Comparison of ENCODE assay signal across 23 cellular contexts in genomic region chr13:43265028-43265427, GRCh38.
DNase-seq lines count a peak whose midpoint lies in the region; ATAC-seq, FAIRE-seq and TF ChIP-seq lines count a peak whose summit lies in the region.
"Had no signal": no experiment of that assay in that cellular context is flagged by ENCODE, and none has a peak within 500 bp of the region (broad histone marks: within the 10 kb centered on the region; RNA-seq: fewer than 3 reads in every experiment).

No MANE protein-coding gene starts in this region.

- H3K9me3 ChIP-seq in SK-N-SH (no peaks in the 10 kb centered on the region), GM12878 (replicated peaks; ENCODE audit: control insufficient read depth, insufficient read depth, low read length) (no peaks in the 10 kb centered on the region), esophagus muscularis mucosa (no peaks in the 10 kb centered on the region), H9 (ENCODE audit: control insufficient read depth, low read depth, low read length) (no peaks in the 10 kb centered on the region)
- H3K9me3 ChIP-seq: BLaER1, Caco-2 had no signal

- TF ChIP-seq POLR2A in GM12878 (IDR thresholded peaks at IDR 0.05; ENCODE audit: low read depth, low read length) (no peak), esophagus muscularis mucosa (IDR thresholded peaks at IDR 0.05; ENCODE audit: low read depth) (no peak)

- H3T11ph ChIP-seq in H9 (ENCODE audit: low read length) = no peak overlapping the region

- H2BK15ac ChIP-seq in H9 (ENCODE audit: low read depth, low read length) = no peak overlapping the region

- no peak overlapping the region for H3K56ac ChIP-seq in H9 (ENCODE audit: insufficient read length, low read depth, low read length)

- H3K36me3 Mint-ChIP-seq in H9 (ENCODE audit: insufficient read depth in 1 of 3, low read depth in 3 of 3) = no peaks in the 10 kb centered on the region
- H3K36me3 Mint-ChIP-seq: CD4-positive, CD25-positive, alpha-beta regulatory T cell; CD8-positive, alpha-beta T cell had no signal

- H3K27me3 ChIP-seq in SK-N-SH (ENCODE audit: insufficient read depth) = no peaks in the 10 kb centered on the region
- H3K27me3 ChIP-seq in GM12878 (replicated peaks in 1 of 2; ENCODE audit: control insufficient read depth in 2 of 2, insufficient read depth in 2 of 2, low read length in 1 of 2) = no peaks in the 10 kb centered on the region
- H3K27me3 ChIP-seq in esophagus muscularis mucosa = no peaks in the 10 kb centered on the region
- H3K27me3 ChIP-seq in H9 (ENCODE audit: insufficient read depth, low read length) = no peaks in the 10 kb centered on the region
- H3K27me3 ChIP-seq: BLaER1 had no signal

- TF ChIP-seq CTCF in SK-N-SH (IDR thresholded peaks at IDR 0.05) (no peak), GM12878 (IDR thresholded peaks at IDR 0.05 in 2 of 3, conservative IDR thresholded peaks at IDR 0.05 in 1 of 3; ENCODE audit: control insufficient read depth in 2 of 3, extremely low read depth in 1 of 3, insufficient read depth in 1 of 3, low read depth in 3 of 3, low read length in 3 of 3) (no peak), esophagus muscularis mucosa (IDR thresholded peaks at IDR 0.05) (no peak), H9 (conservative IDR thresholded peaks at IDR 0.05) (no peak)

- H3K27ac ChIP-seq in SK-N-SH (ENCODE audit: low read depth in 2 of 2, low read length in 1 of 2) (peak overlapping the region in 1 of 2 experiments; percentile 9; a peak in 1 of 4 replicates), GM12878 (ENCODE audit: control insufficient read depth, insufficient read depth) (no peak overlapping the region), esophagus muscularis mucosa (replicated peaks in 1 of 4) (no peak overlapping the region), H9 (ENCODE audit: insufficient read length, low read depth, low read length) (no peak overlapping the region)
- H3K27ac ChIP-seq: 22Rv1, BLaER1, C4-2B, GM23248 had no signal

- ATAC-seq in SK-N-SH treated with all-trans-retinoic acid at 6 μM for 48 hours (no peak), GM12878 (no peak), HG02759 (IDR thresholded peaks at IDR 0.05; ENCODE audit: unreplicated experiment) (no peak)
- ATAC-seq: CD8-positive, alpha-beta T cell; HCT116 had no signal

- H3K4me3 Mint-ChIP-seq in H9 = no peak overlapping the region
- H3K4me3 Mint-ChIP-seq: B cell; CD4-positive, CD25-positive, alpha-beta regulatory T cell; CD8-positive, alpha-beta T cell; HFFc6 had no signal

- no peaks in the 10 kb centered on the region for H3K9me3 Mint-ChIP-seq in H9
- H3K9me3 Mint-ChIP-seq: HFFc6 had no signal

- no peak overlapping the region for H4K5ac ChIP-seq in H9 (ENCODE audit: insufficient read length, low read depth, low read length)

- CTCF ChIA-PET in SK-N-SH (lab: Yijun Ruan, JAX) = interaction anchor here (1.3 to 1.9 kb wide), 2 partner anchors 13 to 43 kb away, joined by 3 to 6 read pairs; no protein-coding TSS in a partner anchor
- CTCF ChIA-PET in GM12878 (lab: Yijun Ruan, JAX) = interaction anchor here (0.6 to 0.7 kb wide), 2 partner anchors 13 to 69 kb away, joined by 3 read pairs; no protein-coding TSS in a partner anchor

- H2BK20ac ChIP-seq in H9 (ENCODE audit: low read depth, low read length, poor library complexity, severe bottlenecking) = no peak overlapping the region

- H2AFZ ChIP-seq in SK-N-SH (ENCODE audit: low read depth) = no peak overlapping the region
- no peak overlapping the region for H2AFZ ChIP-seq in GM12878 (ENCODE audit: control insufficient read depth, low read depth, low read length)
- H2AFZ ChIP-seq in H9 (ENCODE audit: low read length) = no peak overlapping the region
- H2AFZ ChIP-seq: GM23248 had no signal

- no peak overlapping the region for H3K14ac ChIP-seq in H9 (ENCODE audit: insufficient read depth, low read length)

- TF ChIP-seq RAD21 in SK-N-SH (IDR thresholded peaks at IDR 0.05; ENCODE audit: low read length) (no peak), GM12878 (IDR thresholded peaks at IDR 0.05; ENCODE audit: insufficient read depth, low read depth, low read length) (no peak)

- no peak overlapping the region for H3K4me2 ChIP-seq in SK-N-SH
- H3K4me2 ChIP-seq in GM12878 (ENCODE audit: control insufficient read depth, insufficient read depth) = no peak overlapping the region
- no peak overlapping the region for H3K4me2 ChIP-seq in H9 (ENCODE audit: insufficient read depth, insufficient read length, low read length)
- H3K4me2 ChIP-seq: BLaER1 had no signal

- H2BK12ac ChIP-seq in H9 (ENCODE audit: insufficient read length, low read depth, low read length) = no peak overlapping the region

- no peak overlapping the region for H4K91ac ChIP-seq in H9 (ENCODE audit: insufficient read length, low read depth, low read length)

- no TSS peak for BruUV-seq in GM12878 (replicated peaks; lab: Mats Ljungman, UMichigan)

- H3K4me1 ChIP-seq in SK-N-SH (ENCODE audit: control insufficient read depth in 1 of 2, insufficient read depth in 2 of 2, low read depth in 1 of 2, low read length in 1 of 2) (peaks cover 0 to 15% of the 10 kb centered on the region in 2 experiments; a peak in 3 of 4 replicates), GM12878 (ENCODE audit: control insufficient read depth, insufficient read depth, low read length) (peaks cover 12% of the 10 kb centered on the region), esophagus muscularis mucosa (peaks cover 10 to 18% (median 16%) of the 10 kb centered on the region in 4 donors), H9 (ENCODE audit: insufficient read depth, low read length) (no peaks in the 10 kb centered on the region)
- H3K4me1 ChIP-seq: BLaER1 had no signal

- H3K23ac ChIP-seq in H9 (ENCODE audit: insufficient read length, low read depth, low read length) = no peak overlapping the region

- SMC1A ChIA-PET in GM12878 (lab: Charles Lee; ENCODE audit: uncharacterized antibody, unreplicated experiment) = no interaction called here

- POLR2A ChIA-PET in SK-N-SH (lab: Yijun Ruan, JAX) = no interaction called here
- POLR2A ChIA-PET in GM12878 (lab: Charles Lee) = no interaction called here

- H3K79me1 ChIP-seq in H9 (ENCODE audit: insufficient read depth, low read depth, low read length, poor library complexity, severe bottlenecking) = no peaks in the 10 kb centered on the region

- 70% methylated on average over 4 of the region's 4 CpGs for WGBS in SK-N-SH (ENCODE audit: low lambda C conversion rate)
- WGBS in GM12878 (ENCODE audit: insufficient coverage, insufficient replicate concordance, low lambda C conversion rate, missing lambda C conversion rate) = 38% methylated on average over 4 of the region's 4 CpGs
- 60% methylated on average over 4 of the region's 4 CpGs for WGBS in esophagus muscularis mucosa
- WGBS in H9 (ENCODE audit: extremely low coverage, insufficient read length, low lambda C conversion rate) = no CpG with 5 or more reads among the region's 4 CpGs

- no peak overlapping the region for H2BK120ac ChIP-seq in H9 (ENCODE audit: low read depth, low read length, poor library complexity, severe bottlenecking)

- H3K36me3 ChIP-seq in SK-N-SH (replicated peaks in 1 of 2; ENCODE audit: control insufficient read depth in 1 of 2, insufficient read depth in 2 of 2, low read length in 1 of 2) = no peaks in the 10 kb centered on the region
- H3K36me3 ChIP-seq in GM12878 (ENCODE audit: control insufficient read depth in 2 of 2, insufficient read depth in 2 of 2, low read length in 1 of 2) = no peaks in the 10 kb centered on the region
- H3K36me3 ChIP-seq in esophagus muscularis mucosa = no peaks in the 10 kb centered on the region
- H3K36me3 ChIP-seq: BLaER1 had no signal

- no peak for FAIRE-seq in GM12878 (lab: Jason Lieb, UNC)
- FAIRE-seq: A204.1, G401.6, GM19239, H1 had no signal

- no peak overlapping the region for H2AK5ac ChIP-seq in H9 (ENCODE audit: insufficient read length, low read length)

- no peak overlapping the region for H3K4me3 ChIP-seq in SK-N-SH (ENCODE audit: low read depth in 2 of 2, low read length in 1 of 2)
- no peak overlapping the region for H3K4me3 ChIP-seq in GM12878
- H3K4me3 ChIP-seq in esophagus muscularis mucosa = no peak overlapping the region
- H3K4me3 ChIP-seq: BLaER1, GM23248 had no signal

- in situ Hi-C loops in GM12878 (cut with MboI) = no loop called here

- no peak overlapping the region for H3K4ac ChIP-seq in H9 (ENCODE audit: low read depth, low read length)

- peaks cover 23% of the 10 kb centered on the region for H3F3A ChIP-seq in SK-N-SH (replicated peaks; ENCODE audit: insufficient read depth)

- H3K27ac Mint-ChIP-seq in H9 = no peak overlapping the region
- H3K27ac Mint-ChIP-seq: B cell; CD8-positive, alpha-beta T cell; HFFc6 had no signal

- no peaks in the 10 kb centered on the region for H3K79me2 ChIP-seq in SK-N-SH (ENCODE audit: insufficient read depth)
- H3K79me2 ChIP-seq in GM12878 (ENCODE audit: control insufficient read depth, insufficient read depth, low read length) = no peaks in the 10 kb centered on the region
- no peaks in the 10 kb centered on the region for H3K79me2 ChIP-seq in H9 (ENCODE audit: insufficient read depth, low read length)

- H3K27me3 Mint-ChIP-seq in H9 (ENCODE audit: low read depth) = no peaks in the 10 kb centered on the region

- H4K8ac ChIP-seq in H9 (replicated peaks; ENCODE audit: insufficient read length, low read depth, low read length) = no peak overlapping the region

- H4K20me1 ChIP-seq in SK-N-SH (ENCODE audit: insufficient read depth) = no peaks in the 10 kb centered on the region
- no peaks in the 10 kb centered on the region for H4K20me1 ChIP-seq in GM12878 (ENCODE audit: control insufficient read depth, insufficient read depth)
- no peaks in the 10 kb centered on the region for H4K20me1 ChIP-seq in H9 (ENCODE audit: control insufficient read depth, insufficient read depth, insufficient read length)
- H4K20me1 ChIP-seq: BLaER1 had no signal

- H3K4me1 Mint-ChIP-seq in H9 = peaks cover 19 to 20% of the 10 kb centered on the region in 2 experiments
- H3K4me1 Mint-ChIP-seq: B cell; CD4-positive, CD25-positive, alpha-beta regulatory T cell had no signal

- DNase-seq in SK-N-SH = no peak
- DNase-seq in GM12878 (ENCODE audit: low read depth, low spot score) = no peak
- DNase-seq in esophagus muscularis mucosa (ENCODE audit: extremely low spot score) = peak; percentile 39
- DNase-seq in H9 = no peak
- DNase-seq: Caco-2; CD4-positive, CD25-positive, alpha-beta regulatory T cell; CD8-positive, alpha-beta T cell; DMS153; DND-41; GM23248; H7; HFFc6 had no signal

- intact Hi-C loops in GM12878 (cut with micrococcal nuclease; ENCODE audit: unreplicated experiment) (loop anchor here (10.0 kb wide), 1 partner anchor 290 kb away; no protein-coding TSS in a partner anchor), esophagus muscularis mucosa (cut with DNase I) (loop anchor here (10.0 kb wide), 1 partner anchor 520 kb away; the partner anchor contains the start of gene ENOX1)

- RAD21 ChIA-PET in GM12878 (lab: Charles Lee; ENCODE audit: unreplicated experiment) = no interaction called here

- no peaks in the 10 kb centered on the region for H3K23me2 ChIP-seq in H9 (ENCODE audit: insufficient read length, low read depth, low read length, poor library complexity, severe bottlenecking)

- no peak overlapping the region for H2BK5ac ChIP-seq in H9 (ENCODE audit: insufficient read length, low read length)

- no peaks in the 10 kb centered on the region for H3K9me2 ChIP-seq in SK-N-SH

- H3K18ac ChIP-seq in H9 (ENCODE audit: insufficient read length, low read depth, low read length) = no peak overlapping the region

- TF ChIP-seq EP300 in SK-N-SH (IDR thresholded peaks at IDR 0.05; ENCODE audit: borderline replicate concordance in 1 of 2, low read depth in 1 of 2, low read length in 1 of 2) = no peak
- TF ChIP-seq EP300 in GM12878 (IDR thresholded peaks at IDR 0.05; ENCODE audit: borderline replicate concordance in 1 of 2, control insufficient read depth in 1 of 2, low read depth in 2 of 2, low read length in 2 of 2) = no peak
- no peak for TF ChIP-seq EP300 in esophagus muscularis mucosa (IDR thresholded peaks at IDR 0.05)

- H3K9ac ChIP-seq in SK-N-SH (no peak overlapping the region), GM12878 (ENCODE audit: control insufficient read depth, insufficient read depth, low read length) (no peak overlapping the region), H9 (ENCODE audit: extremely low read depth, insufficient read length, low read length) (no peak overlapping the region)
- H3K9ac ChIP-seq: BLaER1, GM23248 had no signal

Comparison
In these comparisons a context has a peak if more than half of its experiments do, and no peak if none do; other contexts are left out.
1. Of the 26 proteins assayed by ChIP-seq in both GM12878 and SK-N-SH: peak only in GM12878: none; only in SK-N-SH: PBX3; in both: none; in neither: 25.